In genomic region chr1:227453962-227454361, GRCh38 we compare ENCODE assay signal across 1 cellular context.
TF ChIP-seq lines count a peak whose summit lies in the region.

No MANE protein-coding gene starts in this region.

TF ChIP-seq in H1, 55 proteins besides CTCF, POLR2A, EP300 and RAD21:
- no peak for TF ChIP-seq FOSL1 (IDR thresholded peaks at IDR 0.05; ENCODE audit: insufficient read depth, low read depth, low read length)
- no peak for TF ChIP-seq GABPA (IDR thresholded peaks at IDR 0.05; ENCODE audit: borderline replicate concordance, insufficient read depth, low read length)
- no peak for TF ChIP-seq SP1 (IDR thresholded peaks at IDR 0.05; ENCODE audit: low read depth, low read length)
- TF ChIP-seq KDM4A (IDR thresholded peaks at IDR 0.05; ENCODE audit: low read depth, low read length, severe bottlenecking) = no peak
TF ChIP-seq in H1: peak in this region for 0.
